8 cellular contexts compared by ENCODE assay signal in the genomic region with DNA sequence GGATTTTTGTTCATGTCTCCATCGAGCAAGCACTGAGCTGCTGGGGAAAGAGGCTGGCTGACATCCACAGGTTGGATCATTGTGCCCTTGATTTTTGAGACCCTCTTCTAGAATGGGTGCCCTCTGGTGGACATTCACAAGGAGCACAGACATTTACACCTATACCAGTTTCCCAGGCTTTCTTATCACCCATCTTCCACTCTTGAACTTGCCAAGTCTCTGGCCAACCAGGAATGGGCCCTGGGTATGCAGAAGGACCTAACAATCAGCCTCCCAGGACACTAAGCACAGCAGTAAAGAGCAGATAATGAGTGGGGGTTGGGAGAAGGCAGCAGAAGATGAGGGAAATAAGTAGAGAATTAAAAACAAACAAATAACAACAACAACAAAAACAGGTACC. TPM values are rescaled to one million over a fixed set of nuclear protein-coding genes. Genes with fewer than 3 reads are reported as not detected.
DNase-seq lines count a peak whose midpoint lies in the region; ATAC-seq and TF ChIP-seq lines count a peak whose summit lies in the region.

No MANE protein-coding gene starts in this region.

- CTCF ChIA-PET in activated B cell treated with CpG ODN at 0.5 μM for 24 hours (lab: Charles Lee): interaction anchor here (0.6 to 1.7 kb wide), 5 partner anchors 13 to 224 kb away, joined by 3 to 8 read pairs (median 6); no protein-coding TSS in a partner anchor

- H3K4me3 Mint-ChIP-seq in activated B cell treated with CpG ODN at 0.5 μM for 24 hours: no peak overlapping the region

- in situ Hi-C loops in G401 (cut with HindIII; ENCODE audit: low sequenced_read_pairs): no loop called here

- H3K4me1 Mint-ChIP-seq in activated B cell treated with CpG ODN at 0.5 μM for 24 hours: peaks cover 28% of the 10 kb centered on the region

- intact Hi-C loops in activated B cell treated with CpG ODN at 0.5 μM for 24 hours (cut with micrococcal nuclease): loop anchor here (1.0 kb wide), 2 partner anchors 224 to 564 kb away; no protein-coding TSS in a partner anchor

- no peaks in the 10 kb centered on the region for H3K9me3 Mint-ChIP-seq in activated B cell treated with CpG ODN at 0.5 μM for 24 hours

- DNase-seq in G401 (ENCODE audit: low spot score) (peak; percentile 73), NCI-H2196 treated with DMSO at 0.1 percent for 48 hours (lab: John Stamatoyannopoulos, UW; ENCODE audit: unreplicated experiment) (peak; percentile 78), activated B cell treated with CpG ODN at 0.5 μM for 24 hours (no peak), dermis blood vessel endothelial cell (peak; percentile 87), medulla oblongata (ENCODE audit: extremely low spot score) (peak; percentile 84), cortex of kidney (lab: John Stamatoyannopoulos, UW) (no peak)
- DNase-seq in stimulated activated naive CD8-positive, alpha-beta T cell treated with anti-CD3 and anti-CD28 coated beads, Interleukin-15, Interleukin-2, amounts not matched to agents 100 U/mL and 50 U/mL, for 24 hours: peak; percentile 37

- POLR2A ChIA-PET in activated B cell treated with CpG ODN at 0.5 μM for 24 hours (lab: Charles Lee): no interaction called here

- H3K36me3 Mint-ChIP-seq in activated B cell treated with CpG ODN at 0.5 μM for 24 hours (ENCODE audit: low read depth): no peaks in the 10 kb centered on the region

- peak; percentile 72 for ATAC-seq in HG02885 (IDR thresholded peaks at IDR 0.05; ENCODE audit: poor library complexity, unreplicated experiment)
- peak; percentile 52 for ATAC-seq in activated B cell treated with CpG ODN at 0.5 μM for 24 hours (ENCODE audit: low read depth)
- ATAC-seq in stimulated activated naive CD8-positive, alpha-beta T cell treated with anti-CD3 and anti-CD28 coated beads, Interleukin-15, Interleukin-2, amounts not matched to agents 100 U/mL and 50 U/mL, for 24 hours: peak; percentile 82

- peaks cover 2% of the 10 kb centered on the region for H3K27me3 Mint-ChIP-seq in activated B cell treated with CpG ODN at 0.5 μM for 24 hours

- peak overlapping the region; percentile 84 for H3K27ac Mint-ChIP-seq in activated B cell treated with CpG ODN at 0.5 μM for 24 hours

- TF ChIP-seq CTCF in activated B cell treated with CpG ODN at 0.5 μM for 24 hours (IDR thresholded peaks at IDR 0.05): no peak

RNA-seq across cellular contexts. Expression of a gene that starts 5.7 kb away (rescaled TPM):
- 16.8 and 23.0 TPM in 2 replicates for total RNA-seq in G401 (2014; rRNA removed; shearing (Covaris generic))
- total RNA-seq in activated B cell treated with CpG ODN at 0.5 μM for 24 hours (61.8 and 62.3 TPM in 2 replicates), dermis blood vessel endothelial cell (33.8 and 45.1 TPM in 2 replicates)

RNA-seq across cellular contexts. Expression of a gene that starts 22.9 kb away (rescaled TPM):
- total RNA-seq in G401 (2014; rRNA removed; shearing (Covaris generic)): 9.6 and 16.9 TPM in 2 replicates
- total RNA-seq in activated B cell treated with CpG ODN at 0.5 μM for 24 hours (0.20 and 0.22 TPM in 2 replicates), dermis blood vessel endothelial cell (0.51 and 1.1 TPM in 2 replicates)

Comparison
In these comparisons a context has a peak if more than half of its experiments do, and no peak if none do; other contexts are left out.
1. DNase-seq: peak in G401 (single experiment), NCI-H2196 treated with DMSO at 0.1 percent for 48 hours (single experiment), dermis blood vessel endothelial cell (single experiment), medulla oblongata (single experiment) and stimulated activated naive CD8-positive, alpha-beta T cell treated with anti-CD3 and anti-CD28 coated beads, Interleukin-15, Interleukin-2, amounts not matched to agents 100 U/mL and 50 U/mL, for 24 hours (single experiment); none in activated B cell treated with CpG ODN at 0.5 μM for 24 hours (single experiment) and cortex of kidney (single experiment).
2. Peak in every context shown above with its lines, with median percentiles within 50 percentile points of each other: ATAC-seq.